In genomic region chrX:40091691-40092421, GRCh38 we compare ENCODE assay signal across 1 cellular context.
TF ChIP-seq lines count a peak whose summit lies in the region.

No MANE protein-coding gene starts in this region.

TF ChIP-seq in SK-N-SH treated with all-trans-retinoic acid at 6 μM for 48 hours, 23 proteins besides CTCF, POLR2A, EP300 and RAD21 (continued from another document):
- TF ChIP-seq, protein P1, sequence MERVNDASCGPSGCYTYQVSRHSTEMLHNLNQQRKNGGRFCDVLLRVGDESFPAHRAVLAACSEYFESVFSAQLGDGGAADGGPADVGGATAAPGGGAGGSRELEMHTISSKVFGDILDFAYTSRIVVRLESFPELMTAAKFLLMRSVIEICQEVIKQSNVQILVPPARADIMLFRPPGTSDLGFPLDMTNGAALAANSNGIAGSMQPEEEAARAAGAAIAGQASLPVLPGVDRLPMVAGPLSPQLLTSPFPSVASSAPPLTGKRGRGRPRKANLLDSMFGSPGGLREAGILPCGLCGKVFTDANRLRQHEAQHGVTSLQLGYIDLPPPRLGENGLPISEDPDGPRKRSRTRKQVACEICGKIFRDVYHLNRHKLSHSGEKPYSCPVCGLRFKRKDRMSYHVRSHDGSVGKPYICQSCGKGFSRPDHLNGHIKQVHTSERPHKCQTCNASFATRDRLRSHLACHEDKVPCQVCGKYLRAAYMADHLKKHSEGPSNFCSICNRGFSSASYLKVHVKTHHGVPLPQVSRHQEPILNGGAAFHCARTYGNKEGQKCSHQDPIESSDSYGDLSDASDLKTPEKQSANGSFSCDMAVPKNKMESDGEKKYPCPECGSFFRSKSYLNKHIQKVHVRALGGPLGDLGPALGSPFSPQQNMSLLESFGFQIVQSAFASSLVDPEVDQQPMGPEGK (CRISPR knock-in tag; IDR thresholded peaks at IDR 0.05; ENCODE audit: borderline replicate concordance) = no peak
- TF ChIP-seq ZFP30 (CRISPR knock-in tag; IDR thresholded peaks at IDR 0.05) (no peak), TCF4 (CRISPR knock-in tag; IDR thresholded peaks at IDR 0.05; ENCODE audit: borderline replicate concordance) (no peak), SNAI2 (CRISPR knock-in tag; IDR thresholded peaks at IDR 0.05) (no peak), ZNF70 (CRISPR knock-in tag; IDR thresholded peaks at IDR 0.05) (no peak), ZC3H10 (CRISPR knock-in tag; IDR thresholded peaks at IDR 0.05) (no peak), ARNTL (CRISPR knock-in tag; IDR thresholded peaks at IDR 0.05; ENCODE audit: borderline replicate concordance, low read depth) (no peak), ZFP3 (CRISPR knock-in tag; IDR thresholded peaks at IDR 0.05) (no peak), GLIS3 (CRISPR knock-in tag; IDR thresholded peaks at IDR 0.05) (no peak), BACH2 (CRISPR knock-in tag; IDR thresholded peaks at IDR 0.05; ENCODE audit: borderline replicate concordance) (no peak), ZNF565 (CRISPR knock-in tag; conservative IDR thresholded peaks at IDR 0.05; ENCODE audit: low read depth) (no peak), CSDC2 (CRISPR knock-in tag; IDR thresholded peaks at IDR 0.05) (no peak), CSRNP3 (CRISPR knock-in tag; IDR thresholded peaks at IDR 0.05) (no peak), TOX (CRISPR knock-in tag; IDR thresholded peaks at IDR 0.05; ENCODE audit: borderline replicate concordance) (no peak), RARB (CRISPR knock-in tag; IDR thresholded peaks at IDR 0.05) (no peak), ISL1 (CRISPR knock-in tag; IDR thresholded peaks at IDR 0.05) (no peak), OSR1 (CRISPR knock-in tag; IDR thresholded peaks at IDR 0.05) (no peak)
- TF ChIP-seq, protein P2, sequence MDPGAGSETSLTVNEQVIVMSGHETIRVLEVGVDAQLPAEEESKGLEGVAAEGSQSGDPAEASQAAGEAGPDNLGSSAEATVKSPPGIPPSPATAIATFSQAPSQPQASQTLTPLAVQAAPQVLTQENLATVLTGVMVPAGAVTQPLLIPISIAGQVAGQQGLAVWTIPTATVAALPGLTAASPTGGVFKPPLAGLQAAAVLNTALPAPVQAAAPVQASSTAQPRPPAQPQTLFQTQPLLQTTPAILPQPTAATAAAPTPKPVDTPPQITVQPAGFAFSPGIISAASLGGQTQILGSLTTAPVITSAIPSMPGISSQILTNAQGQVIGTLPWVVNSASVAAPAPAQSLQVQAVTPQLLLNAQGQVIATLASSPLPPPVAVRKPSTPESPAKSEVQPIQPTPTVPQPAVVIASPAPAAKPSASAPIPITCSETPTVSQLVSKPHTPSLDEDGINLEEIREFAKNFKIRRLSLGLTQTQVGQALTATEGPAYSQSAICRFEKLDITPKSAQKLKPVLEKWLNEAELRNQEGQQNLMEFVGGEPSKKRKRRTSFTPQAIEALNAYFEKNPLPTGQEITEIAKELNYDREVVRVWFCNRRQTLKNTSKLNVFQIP (CRISPR knock-in tag; IDR thresholded peaks at IDR 0.05; ENCODE audit: borderline replicate concordance, low read depth) = no peak
